In genomic region chr10:89535185-89536012, GRCh38 we compare ENCODE assay signal across 8 cellular contexts. TPM values are rescaled to one million over a fixed set of nuclear protein-coding genes. Genes with fewer than 3 reads are reported as not detected.
A peak's percentile ranks its signal among the peaks of the same experiment; 100 is the strongest.
DNase-seq lines count a peak whose midpoint lies in the region; ATAC-seq and TF ChIP-seq lines count a peak whose summit lies in the region.

TSS of gene SLC16A12 (minus strand) at chr10:89535594. CDS start at chr10:89462578, 73,016 bp downstream.

- dilution Hi-C loops in mammary epithelial cell (cut with HindIII; ENCODE audit: low sequenced_read_pairs) = no loop called here

- H3K4me2 ChIP-seq in mammary epithelial cell (ENCODE audit: insufficient read depth, low read depth, low read length) = peak within 1 kb of the TSS; percentile 99

- no peak for ATAC-seq in HG03460 (IDR thresholded peaks at IDR 0.05; ENCODE audit: unreplicated experiment)

- intact Hi-C loops in mammary epithelial cell (cut with micrococcal nuclease) = no loop called here

- peaks cover 14% of the 10 kb centered on the region for H3K4me1 ChIP-seq in mammary epithelial cell (ENCODE audit: insufficient read depth, low read length)
- peaks cover 16% of the 10 kb centered on the region for H3K4me1 ChIP-seq in suprapubic skin

- TF ChIP-seq POLR2A in suprapubic skin (IDR thresholded peaks at IDR 0.05) = no peak

- peak within 1 kb of the TSS; percentile 91 for H2AFZ ChIP-seq in mammary epithelial cell (ENCODE audit: low read depth, low read length)

- DNase-seq in NCI-H146 (lab: John Stamatoyannopoulos, UW) = peak; percentile 61
- no peak for DNase-seq in NCI-H146 treated with DMSO at 0.1 percent for 48 hours (lab: John Stamatoyannopoulos, UW; ENCODE audit: unreplicated experiment)
- DNase-seq in mammary epithelial cell = no peak
- DNase-seq in suprapubic skin (ENCODE audit: low spot score in 2 of 2) = peak in 1 of 2 donors; percentile 61
- DNase-seq in inferior parietal cortex (ENCODE audit: extremely low spot score) = no peak
- no peak for DNase-seq in NCI-H345 treated with DMSO at 0.1 percent for 48 hours (lab: John Stamatoyannopoulos, UW; ENCODE audit: unreplicated experiment)

- peaks cover 3% of the 10 kb centered on the region for H3K27me3 ChIP-seq in mammary epithelial cell (ENCODE audit: insufficient read depth, low read length)
- peaks cover 4% of the 10 kb centered on the region for H3K27me3 ChIP-seq in layer of hippocampus (ENCODE audit: control insufficient read depth, insufficient read depth, low read length)
- peaks cover 77% of the 10 kb centered on the region for H3K27me3 ChIP-seq in suprapubic skin

- no peaks in the 10 kb centered on the region for H3K79me2 ChIP-seq in mammary epithelial cell (ENCODE audit: insufficient read depth, low read length)

- no peaks in the 10 kb centered on the region for H4K20me1 ChIP-seq in mammary epithelial cell (ENCODE audit: insufficient read depth, low read length)

- in situ Hi-C loops in mammary epithelial cell (cut with MboI; ENCODE audit: low sequenced_read_pairs in 2 of 2) = no loop called here

- no peak for TF ChIP-seq EP300 in suprapubic skin (IDR thresholded peaks at IDR 0.05)

- CTCF ChIA-PET in mammary epithelial cell (lab: Charles Lee; ENCODE audit: low non-redundant PET) = interaction anchor here (0.5 kb wide), 1 partner anchor 545 kb away, joined by 6 read pairs; the partner anchor contains the start of gene FAS

- H3K9ac ChIP-seq in mammary epithelial cell (ENCODE audit: insufficient read depth, low read length) = no peak within 1 kb of the TSS

- H3K27ac ChIP-seq in mammary epithelial cell (ENCODE audit: insufficient read depth, low read depth, low read length) (no peak within 1 kb of the TSS), layer of hippocampus (ENCODE audit: low read depth, low read length) (peak within 1 kb of the TSS; percentile 56), suprapubic skin (peak within 1 kb of the TSS; percentile 17)

- no peaks in the 10 kb centered on the region for H3K9me3 ChIP-seq in mammary epithelial cell (replicated peaks; ENCODE audit: insufficient read depth, low read length)
- H3K9me3 ChIP-seq in suprapubic skin = no peaks in the 10 kb centered on the region

- peak within 1 kb of the TSS; percentile 34 to 60 (median 40) for H3K4me3 ChIP-seq in mammary epithelial cell (replicated peaks in 1 of 3; ENCODE audit: insufficient read depth in 1 of 3, low read depth in 2 of 3, low read length in 3 of 3)
- peak within 1 kb of the TSS; percentile 51 for H3K4me3 ChIP-seq in suprapubic skin

- BruUV-seq in mammary epithelial cell (replicated peaks; lab: Mats Ljungman, UMichigan) = no TSS peak

- 6% methylated on average over 19 of the region's 87 CpGs for WGBS in mammary epithelial cell (ENCODE audit: low coverage, missing lambda C conversion rate)
- 1% methylated on average over 11 of the region's 87 CpGs for WGBS in suprapubic skin

- H3K36me3 ChIP-seq in mammary epithelial cell (ENCODE audit: insufficient read depth, low read length) = no peaks in the 10 kb centered on the region
- no peaks in the 10 kb centered on the region for H3K36me3 ChIP-seq in suprapubic skin

- TF ChIP-seq CTCF in mammary epithelial cell (conservative IDR thresholded peaks at IDR 0.05 in 1 of 2, IDR thresholded peaks at IDR 0.05 in 1 of 2; ENCODE audit: extremely low read depth in 1 of 2, insufficient read depth in 1 of 2, low read depth in 1 of 2, low read length in 2 of 2) (no peak), suprapubic skin (IDR thresholded peaks at IDR 0.05) (peak in 1 of 2 donors; percentile 5)

RNA-seq across cellular contexts. Expression of gene SLC16A12, which starts in this region (rescaled TPM):
- under 1 TPM; under 0.01 to 0.07 TPM for total RNA-seq in mammary epithelial cell
- 0.07 TPM for polyA plus RNA-seq in mammary epithelial cell
- not detected for polyA minus RNA-seq in mammary epithelial cell
- 1 to 10 TPM in 2 of 4 donors, under 1 TPM in 2; 0.60 to 1.4 (median 1.0) TPM for total RNA-seq in suprapubic skin
